ENCODE assay signal across 33 cellular contexts in genomic region chr4:70297581-70297980, GRCh38. TPM values are rescaled to one million over a fixed set of nuclear protein-coding genes. Genes with fewer than 3 reads are reported as not detected.
"Had no signal": no experiment of that assay in that cellular context is flagged by ENCODE, and none has a peak within 500 bp of the region (broad histone marks: within the 10 kb centered on the region; RNA-seq: fewer than 3 reads in every experiment).

No MANE protein-coding gene starts in this region.

- H3K9me3 ChIP-seq: SJSA1, SK-N-SH had no signal

- H3K36me3 ChIP-seq: SJSA1 had no signal

- H3K4me1 ChIP-seq: SJSA1 had no signal

- H3K4me3 ChIP-seq: PC-9, SJSA1 had no signal

- H3K9me2 ChIP-seq: SK-N-SH had no signal

- H2AFZ ChIP-seq: PC-9 had no signal

- H3K27ac ChIP-seq: PC-9, SJSA1 had no signal

- H3K9ac ChIP-seq: SK-N-SH had no signal

- H3K27me3 ChIP-seq: SJSA1 had no signal

- DNase-seq: Karpas-422, KG1, NCI-H1048, NCI-H1092 treated with DMSO at 0.1 percent for 48 hours, NCI-H1105 treated with DMSO at 0.1 percent for 48 hours, NCI-H1417, NCI-H1436, NCI-H146, NCI-H1694, NCI-H187, NCI-H1930, NCI-H2029 treated with DMSO at 0.1 percent for 48 hours, NCI-H2081 treated with DMSO at 0.1 percent for 48 hours, NCI-H2107, NCI-H2171, NCI-H226, NCI-H510A, NCI-H524, NCI-H526, NCI-H69, NCI-H748 treated with DMSO at 0.1 percent for 48 hours, NCI-H82, PC-9, Right ventricle myocardium superior, SHP77 treated with DMSO at 0.1 percent for 48 hours, SK-N-SH, SW 1271 had no signal

- H3K4me2 ChIP-seq: PC-9, SK-N-SH had no signal

- ATAC-seq: Panc1 had no signal

RNA-seq across cellular contexts. Expression of gene CABS1, which starts 37.2 kb away (rescaled TPM):
- total RNA-seq: LHCN-M2, MCF 10A, OCI-LY7, PC-9, Right ventricle myocardium superior, RPMI7951, SJSA1 had no signal
- polyA plus RNA-seq: SK-N-SH had no signal

RNA-seq across cellular contexts. Expression of gene CSN3, which starts 55.2 kb away (rescaled TPM):
- total RNA-seq: LHCN-M2, MCF 10A, OCI-LY7, PC-9, Right ventricle myocardium superior, RPMI7951, SJSA1 had no signal
- polyA plus RNA-seq: SK-N-SH had no signal
